In genomic region chr14:67240978-67241415, GRCh38 we compare ENCODE assay signal across 8 cellular contexts. TPM values are rescaled to one million over a fixed set of nuclear protein-coding genes. Genes with fewer than 3 reads are reported as not detected.
DNase-seq lines count a peak whose midpoint lies in the region; ATAC-seq and TF ChIP-seq lines count a peak whose summit lies in the region.

No MANE protein-coding gene starts in this region.

- H3K4me1 ChIP-seq in Peyer's patch, result peaks cover 0 to 9% (median 3%) of the 10 kb centered on the region in 4 donors
- H3K4me1 ChIP-seq in fibroblast of lung (ENCODE audit: control insufficient read depth, extremely low read depth, insufficient read depth, low read length), result peaks cover 2% of the 10 kb centered on the region
- H3K4me1 ChIP-seq in naive thymus-derived CD4-positive, alpha-beta T cell (ENCODE audit: control insufficient read depth in 2 of 2, insufficient read depth in 2 of 2, low read length in 2 of 2), result peaks cover 6 to 10% of the 10 kb centered on the region in 2 donors

- peaks cover 18% of the 10 kb centered on the region for H3K4me1 Mint-ChIP-seq in activated T-helper 1 cell treated with anti-CD3 and anti-CD28 coated beads, Interleukin-12 subunit alpha, Interleukin-12 subunit beta, Interleukin-2, Interleukin-4 antibody, amounts not matched to agents 30 ng/mL and 10 ng/mL and 1 ng/mL, durations not matched to agents 14 hours and 24 hours and 36 hours (ENCODE audit: low read depth)
- H3K4me1 Mint-ChIP-seq in naive thymus-derived CD4-positive, alpha-beta T cell, result peaks cover 16 to 37% (median 28%) of the 10 kb centered on the region in 7 donors
- peaks cover 25% of the 10 kb centered on the region for H3K4me1 Mint-ChIP-seq in stimulated activated memory B cell treated with anti-CD40 and anti-IgM and Interleukin-4, amounts not matched to agents 10 μg/mL and 1 μg/mL and 100 μg/mL, for 72 hours

- H3K27ac ChIP-seq in Peyer's patch (peak overlapping the region; percentile 86 to 98 (median 98)), fibroblast of lung (ENCODE audit: insufficient read depth, low read length) (peak overlapping the region; percentile 85)
- peak overlapping the region; percentile 74 for H3K27ac ChIP-seq in naive thymus-derived CD4-positive, alpha-beta T cell (ENCODE audit: low read depth, low read length)

- H3K27me3 ChIP-seq in Peyer's patch, result no peaks in the 10 kb centered on the region
- H3K27me3 ChIP-seq in fibroblast of lung (ENCODE audit: control insufficient read depth, insufficient read depth, low read length), result no peaks in the 10 kb centered on the region
- no peaks in the 10 kb centered on the region for H3K27me3 ChIP-seq in naive thymus-derived CD4-positive, alpha-beta T cell (ENCODE audit: control insufficient read depth in 2 of 2, insufficient read depth in 2 of 2, low read length in 2 of 2)

- H3K9me3 Mint-ChIP-seq in activated T-helper 1 cell treated with anti-CD3 and anti-CD28 coated beads, Interleukin-12 subunit alpha, Interleukin-12 subunit beta, Interleukin-2, Interleukin-4 antibody, amounts not matched to agents 30 ng/mL and 10 ng/mL and 1 ng/mL, durations not matched to agents 14 hours and 24 hours and 36 hours, result no peaks in the 10 kb centered on the region
- no peaks in the 10 kb centered on the region for H3K9me3 Mint-ChIP-seq in naive thymus-derived CD4-positive, alpha-beta T cell
- H3K9me3 Mint-ChIP-seq in stimulated activated memory B cell treated with anti-CD40 and anti-IgM and Interleukin-4, amounts not matched to agents 10 μg/mL and 1 μg/mL and 100 μg/mL, for 72 hours, result no peaks in the 10 kb centered on the region

- CTCF ChIA-PET in naive thymus-derived CD4-positive, alpha-beta T cell (lab: Charles Lee), result no interaction called here

- H3K9ac ChIP-seq in fibroblast of lung (ENCODE audit: insufficient read depth, low read length), result peak overlapping the region; percentile 86

- H3K36me3 Mint-ChIP-seq in activated T-helper 1 cell treated with anti-CD3 and anti-CD28 coated beads, Interleukin-12 subunit alpha, Interleukin-12 subunit beta, Interleukin-2, Interleukin-4 antibody, amounts not matched to agents 30 ng/mL and 10 ng/mL and 1 ng/mL, durations not matched to agents 14 hours and 24 hours and 36 hours (ENCODE audit: low read depth), result no peaks in the 10 kb centered on the region
- no peaks in the 10 kb centered on the region for H3K36me3 Mint-ChIP-seq in naive thymus-derived CD4-positive, alpha-beta T cell
- H3K36me3 Mint-ChIP-seq in stimulated activated memory B cell treated with anti-CD40 and anti-IgM and Interleukin-4, amounts not matched to agents 10 μg/mL and 1 μg/mL and 100 μg/mL, for 72 hours, result no peaks in the 10 kb centered on the region

- H3K36me3 ChIP-seq in Peyer's patch, result no peaks in the 10 kb centered on the region
- H3K36me3 ChIP-seq in fibroblast of lung (ENCODE audit: control insufficient read depth, insufficient read depth, low read length), result no peaks in the 10 kb centered on the region
- peaks cover 0 to 6% (median 0%) of the 10 kb centered on the region in 3 experiments for H3K36me3 ChIP-seq in naive thymus-derived CD4-positive, alpha-beta T cell (ENCODE audit: control insufficient read depth in 2 of 3, insufficient read depth in 3 of 3, low read length in 3 of 3)

- H3K27ac Mint-ChIP-seq in activated T-helper 1 cell treated with anti-CD3 and anti-CD28 coated beads, Interleukin-12 subunit alpha, Interleukin-12 subunit beta, Interleukin-2, Interleukin-4 antibody, amounts not matched to agents 30 ng/mL and 10 ng/mL and 1 ng/mL, durations not matched to agents 14 hours and 24 hours and 36 hours, result peak overlapping the region; percentile 80
- H3K27ac Mint-ChIP-seq in naive thymus-derived CD4-positive, alpha-beta T cell, result peak overlapping the region; percentile 8 to 92 (median 85)
- H3K27ac Mint-ChIP-seq in stimulated activated memory B cell treated with anti-CD40 and anti-IgM and Interleukin-4, amounts not matched to agents 10 μg/mL and 1 μg/mL and 100 μg/mL, for 72 hours, result peak overlapping the region; percentile 85

- H4K20me1 ChIP-seq in fibroblast of lung (ENCODE audit: control insufficient read depth, extremely low read depth, insufficient read depth, low read length), result no peaks in the 10 kb centered on the region

- H3K4me3 Mint-ChIP-seq in activated T-helper 1 cell treated with anti-CD3 and anti-CD28 coated beads, Interleukin-12 subunit alpha, Interleukin-12 subunit beta, Interleukin-2, Interleukin-4 antibody, amounts not matched to agents 30 ng/mL and 10 ng/mL and 1 ng/mL, durations not matched to agents 14 hours and 24 hours and 36 hours, result peak overlapping the region; percentile 87
- H3K4me3 Mint-ChIP-seq in naive thymus-derived CD4-positive, alpha-beta T cell, result peak overlapping the region; percentile 81 to 95 (median 91)
- peak overlapping the region; percentile 96 for H3K4me3 Mint-ChIP-seq in stimulated activated memory B cell treated with anti-CD40 and anti-IgM and Interleukin-4, amounts not matched to agents 10 μg/mL and 1 μg/mL and 100 μg/mL, for 72 hours

- no peak for TF ChIP-seq CTCF in Peyer's patch (IDR thresholded peaks at IDR 0.05)
- TF ChIP-seq CTCF in fibroblast of lung (conservative IDR thresholded peaks at IDR 0.05 in 1 of 2, IDR thresholded peaks at IDR 0.05 in 1 of 2; ENCODE audit: low read depth in 1 of 2, low read length in 2 of 2), result no peak

- peak; percentile 98 for DNase-seq in DMS79 treated with DMSO at 0.1 percent for 48 hours (lab: John Stamatoyannopoulos, UW)
- peak; percentile 84 for DNase-seq in KG1 (lab: John Stamatoyannopoulos, UW)
- peak; percentile 92 to 98 (median 97) for DNase-seq in Peyer's patch
- peak; percentile 92 for DNase-seq in activated T-helper 1 cell treated with anti-CD3 and anti-CD28 coated beads, Interleukin-12 subunit alpha, Interleukin-12 subunit beta, Interleukin-2, Interleukin-4 antibody, amounts not matched to agents 30 ng/mL and 10 ng/mL and 1 ng/mL, durations not matched to agents 14 hours and 24 hours and 36 hours (ENCODE audit: low spot score)
- peak; percentile 95 to 97 for DNase-seq in fibroblast of lung (ENCODE audit: low read depth in 2 of 2)
- DNase-seq in naive thymus-derived CD4-positive, alpha-beta T cell, result peak; percentile 87 to 93 (median 91)

- peak overlapping the region; percentile 91 for H3K4me2 ChIP-seq in fibroblast of lung (ENCODE audit: extremely low read depth, insufficient read depth, low read length)

- ATAC-seq in GM21737 (IDR thresholded peaks at IDR 0.05; ENCODE audit: unreplicated experiment), result peak; percentile 92
- peak; percentile 97 for ATAC-seq in naive thymus-derived CD4-positive, alpha-beta T cell
- peak; percentile 98 for ATAC-seq in stimulated activated memory B cell treated with anti-CD40 and anti-IgM and Interleukin-4, amounts not matched to agents 10 μg/mL and 1 μg/mL and 100 μg/mL, for 72 hours

- peaks cover 36% of the 10 kb centered on the region for H3K79me2 ChIP-seq in fibroblast of lung (ENCODE audit: control insufficient read depth, insufficient read depth, low read length)

- POLR2A ChIA-PET in naive thymus-derived CD4-positive, alpha-beta T cell (lab: Charles Lee), result interaction anchor here (0.6 to 1.0 kb wide), 2 partner anchors 78 to 733 kb away, joined by 3 to 4 read pairs; partner anchors contain the start of gene GPHN

- H3K9me3 ChIP-seq in Peyer's patch, result no peaks in the 10 kb centered on the region
- no peaks in the 10 kb centered on the region for H3K9me3 ChIP-seq in fibroblast of lung (ENCODE audit: control insufficient read depth, insufficient read depth, low read depth, low read length)
- H3K9me3 ChIP-seq in naive thymus-derived CD4-positive, alpha-beta T cell (ENCODE audit: control insufficient read depth in 2 of 3, low read length in 3 of 3), result no peaks in the 10 kb centered on the region

- TF ChIP-seq POLR2A in Peyer's patch (IDR thresholded peaks at IDR 0.05), result peak; percentile 63 to 81

- peaks cover 20% of the 10 kb centered on the region for H3K27me3 Mint-ChIP-seq in activated T-helper 1 cell treated with anti-CD3 and anti-CD28 coated beads, Interleukin-12 subunit alpha, Interleukin-12 subunit beta, Interleukin-2, Interleukin-4 antibody, amounts not matched to agents 30 ng/mL and 10 ng/mL and 1 ng/mL, durations not matched to agents 14 hours and 24 hours and 36 hours (ENCODE audit: insufficient read depth)
- peaks cover 0 to 33% (median 0%) of the 10 kb centered on the region in 5 donors for H3K27me3 Mint-ChIP-seq in naive thymus-derived CD4-positive, alpha-beta T cell
- H3K27me3 Mint-ChIP-seq in stimulated activated memory B cell treated with anti-CD40 and anti-IgM and Interleukin-4, amounts not matched to agents 10 μg/mL and 1 μg/mL and 100 μg/mL, for 72 hours, result no peaks in the 10 kb centered on the region

- H2AFZ ChIP-seq in fibroblast of lung (ENCODE audit: low read length), result peak overlapping the region; percentile 78

- intact Hi-C loops in activated T-helper 1 cell treated with anti-CD3 and anti-CD28 coated beads, Interleukin-12 subunit alpha, Interleukin-12 subunit beta, Interleukin-2, Interleukin-4 antibody, amounts not matched to agents 30 ng/mL and 10 ng/mL and 1 ng/mL, durations not matched to agents 14 hours and 24 hours and 36 hours (cut with micrococcal nuclease), result loop anchor here (1.0 to 10.0 kb wide), 7 partner anchors 52 to 1554 kb away; partner anchors contain the start of genes ATP6V1D, GARIN2, GPHN and ZFP36L1
- intact Hi-C loops in naive thymus-derived CD4-positive, alpha-beta T cell (cut with micrococcal nuclease), result loop anchor here (1.0 to 5.0 kb wide), 9 partner anchors 45 to 1829 kb away; partner anchors contain the start of genes EIF2S1 (in 2 of the 2), GPHN (in 2 of the 2), FUT8 (in 1 of the 2) and PIGH (in 1 of the 2)

- H3K4me3 ChIP-seq in Peyer's patch, result peak overlapping the region; percentile 78 to 91 (median 86)
- H3K4me3 ChIP-seq in fibroblast of lung (replicated peaks in 1 of 4; ENCODE audit: control extremely low read depth in 1 of 4, insufficient read depth in 1 of 4, low read depth in 3 of 4, low read length in 4 of 4), result peak overlapping the region; percentile 56 to 77 (median 74)
- H3K4me3 ChIP-seq in naive thymus-derived CD4-positive, alpha-beta T cell (ENCODE audit: low read length), result peak overlapping the region; percentile 84

RNA-seq across cellular contexts. Expression of gene PALS1, which starts 0.2 kb away (rescaled TPM):
- total RNA-seq in Peyer's patch (10 to 100 TPM; 36.3 to 95.1 (median 61.1) TPM), fibroblast of lung (17.7 and 32.0 TPM in 2 replicates)
- 5.2 and 5.6 TPM in 2 replicates for total RNA-seq in activated T-helper 1 cell treated with anti-CD3 and anti-CD28 coated beads, Interleukin-12 subunit alpha, Interleukin-12 subunit beta, Interleukin-2, Interleukin-4 antibody, amounts not matched to agents 30 ng/mL and 10 ng/mL and 1 ng/mL, durations not matched to agents 14 hours and 24 hours and 36 hours
- 24.9 and 25.6 TPM in 2 replicates for polyA plus RNA-seq in fibroblast of lung
- polyA plus RNA-seq in fibroblast of lung (2012), result 18.1 and 18.2 TPM in 2 replicates
- 3.9 and 14.4 TPM in 2 replicates for polyA minus RNA-seq in fibroblast of lung (ENCODE audit: low replicate concordance)
- 10 to 100 TPM in 4 of 5 experiments, 1 to 10 TPM in 1; 5.9 to 23.6 (median 12.4) TPM for total RNA-seq in naive thymus-derived CD4-positive, alpha-beta T cell
- polyA plus RNA-seq in naive thymus-derived CD4-positive, alpha-beta T cell, result 1 to 10 TPM; 2.0 to 2.7 TPM

RNA-seq across cellular contexts. Expression of gene GARIN2, which starts 51.8 kb away (rescaled TPM):
- total RNA-seq in Peyer's patch, result under 1 TPM in 1 of 4 donors, not detected in 3; 0.67 TPM
- 0.32 and 0.34 TPM in 2 replicates for total RNA-seq in activated T-helper 1 cell treated with anti-CD3 and anti-CD28 coated beads, Interleukin-12 subunit alpha, Interleukin-12 subunit beta, Interleukin-2, Interleukin-4 antibody, amounts not matched to agents 30 ng/mL and 10 ng/mL and 1 ng/mL, durations not matched to agents 14 hours and 24 hours and 36 hours
- total RNA-seq in fibroblast of lung, result under 0.01 TPM in 1 of 2 replicates, not detected in the other
- not detected in 2 replicates for polyA plus RNA-seq in fibroblast of lung
- not detected in 2 replicates for polyA plus RNA-seq in fibroblast of lung (2012)
- polyA minus RNA-seq in fibroblast of lung (ENCODE audit: low replicate concordance), result not detected in 2 replicates
- not detected for total RNA-seq in naive thymus-derived CD4-positive, alpha-beta T cell
- polyA plus RNA-seq in naive thymus-derived CD4-positive, alpha-beta T cell, result not detected

Comparison
In these comparisons a context has a peak if more than half of its experiments do, and no peak if none do; other contexts are left out.
1. Peak in every context shown above with its lines: DNase-seq, ATAC-seq, H3K4me3 ChIP-seq and H3K27ac ChIP-seq.